In genomic region chr7:101717986-101718746, GRCh38 we compare ENCODE assay signal across 8 cellular contexts.
A peak's percentile ranks its signal among the peaks of the same experiment; 100 is the strongest.
DNase-seq lines count a peak whose midpoint lies in the region; ATAC-seq and TF ChIP-seq lines count a peak whose summit lies in the region.

No MANE protein-coding gene starts in this region.

- no TSS peak for BruUV-seq in PC-3 (replicated peaks; lab: Mats Ljungman, UMichigan)

- H3K9me3 Mint-ChIP-seq in glutamatergic neuron (ENCODE audit: unreplicated experiment), result peaks cover 8% of the 10 kb centered on the region
- no peaks in the 10 kb centered on the region for H3K9me3 Mint-ChIP-seq in stimulated activated memory B cell treated with anti-CD40 and anti-IgM and Interleukin-4, amounts not matched to agents 10 μg/mL and 1 μg/mL and 100 μg/mL, for 72 hours

- peaks cover 7% of the 10 kb centered on the region for H3K27me3 Mint-ChIP-seq in glutamatergic neuron (ENCODE audit: unreplicated experiment)
- H3K27me3 Mint-ChIP-seq in stimulated activated memory B cell treated with anti-CD40 and anti-IgM and Interleukin-4, amounts not matched to agents 10 μg/mL and 1 μg/mL and 100 μg/mL, for 72 hours, result peaks cover 32% of the 10 kb centered on the region

- H3K9me2 ChIP-seq in PC-3 (replicated peaks; ENCODE audit: low read length), result no peaks in the 10 kb centered on the region

- H3K27ac Mint-ChIP-seq in glutamatergic neuron (ENCODE audit: unreplicated experiment), result peak overlapping the region; percentile 82
- H3K27ac Mint-ChIP-seq in stimulated activated memory B cell treated with anti-CD40 and anti-IgM and Interleukin-4, amounts not matched to agents 10 μg/mL and 1 μg/mL and 100 μg/mL, for 72 hours, result no peak overlapping the region

- H3K9ac ChIP-seq in PC-3 (ENCODE audit: low read length), result no peak overlapping the region

- no peak overlapping the region for H3K4me2 ChIP-seq in PC-3 (ENCODE audit: low read length)

- H4K20me1 ChIP-seq in PC-3 (ENCODE audit: low read length), result no peaks in the 10 kb centered on the region

- TF ChIP-seq CTCF in glutamatergic neuron (IDR thresholded peaks at IDR 0.05; ENCODE audit: partially characterized antibody, unreplicated experiment) (no peak), PC-3 (conservative IDR thresholded peaks at IDR 0.05; ENCODE audit: low read depth, low read length) (no peak)

- H3K4me3 Mint-ChIP-seq in glutamatergic neuron (ENCODE audit: unreplicated experiment), result peak overlapping the region; percentile 74
- no peak overlapping the region for H3K4me3 Mint-ChIP-seq in stimulated activated memory B cell treated with anti-CD40 and anti-IgM and Interleukin-4, amounts not matched to agents 10 μg/mL and 1 μg/mL and 100 μg/mL, for 72 hours

- no peaks in the 10 kb centered on the region for H3K4me1 ChIP-seq in PC-3 (ENCODE audit: insufficient read depth, low read length)

- H3K79me2 ChIP-seq in PC-3 (ENCODE audit: low read length), result no peaks in the 10 kb centered on the region

- POLR2A ChIA-PET in PC-3 (lab: Charles Lee; ENCODE audit: unreplicated experiment), result no interaction called here

- H2AFZ ChIP-seq in PC-3 (ENCODE audit: low read length), result no peak overlapping the region

- no peaks in the 10 kb centered on the region for H3K36me3 Mint-ChIP-seq in glutamatergic neuron (ENCODE audit: unreplicated experiment)
- no peaks in the 10 kb centered on the region for H3K36me3 Mint-ChIP-seq in stimulated activated memory B cell treated with anti-CD40 and anti-IgM and Interleukin-4, amounts not matched to agents 10 μg/mL and 1 μg/mL and 100 μg/mL, for 72 hours

- intact Hi-C loops in PC-3 (cut with micrococcal nuclease), result no loop called here

- peaks cover 6% of the 10 kb centered on the region for H3K4me1 Mint-ChIP-seq in glutamatergic neuron (ENCODE audit: low read depth, unreplicated experiment)
- H3K4me1 Mint-ChIP-seq in stimulated activated memory B cell treated with anti-CD40 and anti-IgM and Interleukin-4, amounts not matched to agents 10 μg/mL and 1 μg/mL and 100 μg/mL, for 72 hours, result no peaks in the 10 kb centered on the region

- H3K36me3 ChIP-seq in PC-3 (ENCODE audit: low read depth, low read length), result no peaks in the 10 kb centered on the region

- H3K27me3 ChIP-seq in PC-3 (ENCODE audit: low read length), result no peaks in the 10 kb centered on the region

- no peak overlapping the region for H3K4me3 ChIP-seq in PC-3 (ENCODE audit: low read length)

- ATAC-seq in SK-N-SH treated with all-trans-retinoic acid at 6 μM for 48 hours, result peak; percentile 60
- ATAC-seq in stimulated activated memory B cell treated with anti-CD40 and anti-IgM and Interleukin-4, amounts not matched to agents 10 μg/mL and 1 μg/mL and 100 μg/mL, for 72 hours, result peak; percentile 32
- ATAC-seq in PC-3, result no peak

- DNase-seq in HS-5 (ENCODE audit: low read depth), result peak; percentile 68
- DNase-seq in glutamatergic neuron, result peak; percentile 69
- no peak for DNase-seq in stimulated activated CD4-positive, alpha-beta T cell treated with anti-CD3 and anti-CD28 coated beads, Interleukin-1b, Interleukin-23, amount 100 ng/mL, for 48 hours
- DNase-seq in stimulated activated CD4-positive, alpha-beta T cell treated with anti-CD3 and anti-CD28 coated beads, Interleukin-4, amount 100 ng/mL, for 4 hours, result no peak
- no peak for DNase-seq in occipital lobe (lab: John Stamatoyannopoulos, UW)
- DNase-seq in PC-3, result no peak

- no peak overlapping the region for H3K27ac ChIP-seq in PC-3 (ENCODE audit: low read length)

- no peaks in the 10 kb centered on the region for H3K9me3 ChIP-seq in PC-3 (ENCODE audit: low read length)

- H3F3A ChIP-seq in PC-3 (ENCODE audit: low read length, unreplicated experiment), result no peaks in the 10 kb centered on the region

- CTCF ChIA-PET in PC-3 (lab: Charles Lee), result no interaction called here

TF ChIP-seq in SK-N-SH treated with all-trans-retinoic acid at 6 μM for 48 hours, 23 proteins besides CTCF, POLR2A, EP300 and RAD21:
- TF ChIP-seq BACH2 (CRISPR knock-in tag; IDR thresholded peaks at IDR 0.05; ENCODE audit: borderline replicate concordance), result no peak
- TF ChIP-seq TOX (CRISPR knock-in tag; IDR thresholded peaks at IDR 0.05; ENCODE audit: borderline replicate concordance), result no peak
- no peak for TF ChIP-seq RARB (CRISPR knock-in tag; IDR thresholded peaks at IDR 0.05)
- no peak for TF ChIP-seq ZNF70 (CRISPR knock-in tag; IDR thresholded peaks at IDR 0.05)
- no peak for TF ChIP-seq TCF4 (CRISPR knock-in tag; IDR thresholded peaks at IDR 0.05; ENCODE audit: borderline replicate concordance)
- no peak for TF ChIP-seq CSDC2 (CRISPR knock-in tag; IDR thresholded peaks at IDR 0.05)
- no peak for TF ChIP-seq PATZ1 (CRISPR knock-in tag; IDR thresholded peaks at IDR 0.05; ENCODE audit: borderline replicate concordance)

Comparison
In these comparisons a context has a peak if more than half of its experiments do, and no peak if none do; other contexts are left out.
1. DNase-seq: peak in HS-5 (single experiment) and glutamatergic neuron (single experiment); none in stimulated activated CD4-positive, alpha-beta T cell treated with anti-CD3 and anti-CD28 coated beads, Interleukin-1b, Interleukin-23, amount 100 ng/mL, for 48 hours (single experiment), stimulated activated CD4-positive, alpha-beta T cell treated with anti-CD3 and anti-CD28 coated beads, Interleukin-4, amount 100 ng/mL, for 4 hours (0 of 2), occipital lobe (single experiment) and PC-3 (single experiment).